In genomic region chr6:20688710-20689500, GRCh38 we compare ENCODE assay signal across 9 cellular contexts.
DNase-seq lines count a peak whose midpoint lies in the region; ATAC-seq and TF ChIP-seq lines count a peak whose summit lies in the region.
"Had no signal": no experiment of that assay in that cellular context is flagged by ENCODE, and none has a peak within 500 bp of the region (broad histone marks: within the 10 kb centered on the region; RNA-seq: fewer than 3 reads in every experiment).

No MANE protein-coding gene starts in this region.

- H3K9me2 ChIP-seq in HCT116 (ENCODE audit: insufficient read depth) = no peaks in the 10 kb centered on the region

- POLR2A ChIA-PET in HCT116 (lab: Charles Lee) = no interaction called here

- intact Hi-C loops in HCT116 (cut with micrococcal nuclease) = no loop called here
- intact Hi-C loops in mammary epithelial cell (cut with micrococcal nuclease) = no loop called here
- intact Hi-C loops in ovary (cut with DNase I) = no loop called here

- H3K4me2 ChIP-seq in HCT116 (ENCODE audit: low read length) = peak overlapping the region; percentile 10; the same call in 1 of the 2 replicates
- no peak overlapping the region for H3K4me2 ChIP-seq in mammary epithelial cell (ENCODE audit: insufficient read depth, low read depth, low read length)

- ATAC-seq in GM18520 (IDR thresholded peaks at IDR 0.05; ENCODE audit: unreplicated experiment) (peak; percentile 92), HCT116 (0 out of 2 replicates have a peak, but pooled peaks have one; percentile 20)

- RAD21 ChIA-PET in HCT116 (lab: Charles Lee; ENCODE audit: low non-redundant PET in 1 of 2, low total read pairs in 2 of 2, uncharacterized antibody in 2 of 2, unreplicated experiment in 2 of 2) = no interaction called here

- H3K4me1 Mint-ChIP-seq in endothelial cell (ENCODE audit: unreplicated experiment) = no peaks in the 10 kb centered on the region

- TF ChIP-seq CTCF in HCT116 (IDR thresholded peaks at IDR 0.05 in 2 of 3, conservative IDR thresholded peaks at IDR 0.05 in 1 of 3; ENCODE audit: borderline replicate concordance in 1 of 3, insufficient read depth in 1 of 3, low read depth in 2 of 3, low read length in 2 of 3) (no peak), mammary epithelial cell (conservative IDR thresholded peaks at IDR 0.05 in 1 of 2, IDR thresholded peaks at IDR 0.05 in 1 of 2; ENCODE audit: extremely low read depth in 1 of 2, insufficient read depth in 1 of 2, low read depth in 1 of 2, low read length in 2 of 2) (no peak), endothelial cell (IDR thresholded peaks at IDR 0.05; ENCODE audit: unreplicated experiment) (no peak), ovary (IDR thresholded peaks at IDR 0.05) (no peak)

- dilution Hi-C loops in mammary epithelial cell (cut with HindIII; ENCODE audit: low sequenced_read_pairs) = no loop called here

- no peak for DNase-seq in HCT116 (ENCODE audit: low read depth, low spot score)
- peak; percentile 4 for DNase-seq in NAMALWA (ENCODE audit: low spot score)
- DNase-seq in mammary epithelial cell = peak; percentile 81
- no peak for DNase-seq in central memory CD4-positive, alpha-beta T cell
- no peak for DNase-seq in endothelial cell (ENCODE audit: low spot score)
- DNase-seq in ovary = no peak
- no peak for DNase-seq in NCI-H2107 treated with DMSO at 0.1 percent for 48 hours (lab: John Stamatoyannopoulos, UW; ENCODE audit: unreplicated experiment)

- no peaks in the 10 kb centered on the region for H3K9me3 Mint-ChIP-seq in endothelial cell (ENCODE audit: unreplicated experiment)

- H3K9ac ChIP-seq in HCT116 (ENCODE audit: low read length) (no peak overlapping the region), mammary epithelial cell (ENCODE audit: insufficient read depth, low read length) (no peak overlapping the region)

- in situ Hi-C loops in mammary epithelial cell (cut with MboI; ENCODE audit: low sequenced_read_pairs in 2 of 2) = no loop called here

- H3K36me3 ChIP-seq in HCT116 (ENCODE audit: control insufficient read depth in 1 of 2, insufficient read depth in 2 of 2, low read length in 2 of 2) (no peaks in the 10 kb centered on the region), mammary epithelial cell (ENCODE audit: insufficient read depth, low read length) (no peaks in the 10 kb centered on the region), ovary (no peaks in the 10 kb centered on the region)
- H3K36me3 ChIP-seq: SJSA1 had no signal

- H3K4me3 ChIP-seq in HCT116 (replicated peaks in 1 of 2; ENCODE audit: low read depth in 1 of 2, low read length in 2 of 2) (no peak overlapping the region), mammary epithelial cell (replicated peaks in 1 of 3; ENCODE audit: insufficient read depth in 1 of 3, low read depth in 2 of 3, low read length in 3 of 3) (no peak overlapping the region), ovary (no peak overlapping the region)
- H3K4me3 ChIP-seq: SJSA1 had no signal

- no peak for TF ChIP-seq RAD21 in HCT116 (IDR thresholded peaks at IDR 0.05; ENCODE audit: low read depth)

- no peak for TF ChIP-seq POLR2A in HCT116 (IDR thresholded peaks at IDR 0.05; ENCODE audit: borderline replicate concordance, extremely low read depth, insufficient read depth, insufficient read length)
- TF ChIP-seq POLR2A in ovary (IDR thresholded peaks at IDR 0.05) = no peak

- peaks cover 14% of the 10 kb centered on the region for H3K79me2 ChIP-seq in HCT116 (ENCODE audit: insufficient read depth, low read length)
- peaks cover 9% of the 10 kb centered on the region for H3K79me2 ChIP-seq in mammary epithelial cell (ENCODE audit: insufficient read depth, low read length)

- CTCF ChIA-PET in HCT116 (lab: Charles Lee) (no interaction called here), mammary epithelial cell (lab: Charles Lee; ENCODE audit: low non-redundant PET) (interaction anchor here (0.7 kb wide), 1 partner anchor 9 kb away, joined by 7 read pairs; no protein-coding TSS in a partner anchor)

- no peak overlapping the region for H3K4me3 Mint-ChIP-seq in endothelial cell (ENCODE audit: unreplicated experiment)

- no peaks in the 10 kb centered on the region for H3K36me3 Mint-ChIP-seq in endothelial cell (ENCODE audit: low read depth, unreplicated experiment)

- H2AFZ ChIP-seq in HCT116 (ENCODE audit: low read depth, low read length, poor library complexity, severe bottlenecking) (no peak overlapping the region), mammary epithelial cell (ENCODE audit: low read depth, low read length) (no peak overlapping the region)

- no peaks in the 10 kb centered on the region for H3K27me3 Mint-ChIP-seq in endothelial cell (ENCODE audit: unreplicated experiment)

- WGBS in mammary epithelial cell (ENCODE audit: low coverage, missing lambda C conversion rate) = 57% methylated on average over 4 of the region's 4 CpGs
- 80 to 92% (median 86%) methylated on average over 4 of the region's 4 CpGs for WGBS in ovary, 3 donors

- H3K4me1 ChIP-seq in HCT116 (ENCODE audit: control insufficient read depth in 1 of 2, insufficient read depth in 2 of 2, low read length in 2 of 2) (peaks cover 6 to 10% of the 10 kb centered on the region in 2 experiments; a peak in 3 of 4 replicates), mammary epithelial cell (ENCODE audit: insufficient read depth, low read length) (peaks cover 8% of the 10 kb centered on the region), ovary (ENCODE audit: insufficient read depth) (no peaks in the 10 kb centered on the region)
- H3K4me1 ChIP-seq: SJSA1 had no signal

- H4K20me1 ChIP-seq in HCT116 (ENCODE audit: insufficient read depth) (no peaks in the 10 kb centered on the region), mammary epithelial cell (ENCODE audit: insufficient read depth, low read length) (no peaks in the 10 kb centered on the region)

- H3K27me3 ChIP-seq in HCT116 (ENCODE audit: insufficient read depth, low read length) (no peaks in the 10 kb centered on the region), mammary epithelial cell (ENCODE audit: insufficient read depth, low read length) (no peaks in the 10 kb centered on the region), ovary (no peaks in the 10 kb centered on the region)
- H3K27me3 ChIP-seq: SJSA1 had no signal

- H3K27ac Mint-ChIP-seq in endothelial cell (ENCODE audit: unreplicated experiment) = no peak overlapping the region

- no peak for TF ChIP-seq EP300 in ovary (IDR thresholded peaks at IDR 0.05)

- BruUV-seq in HCT116 (replicated peaks; lab: Mats Ljungman, UMichigan) (no TSS peak), mammary epithelial cell (replicated peaks; lab: Mats Ljungman, UMichigan) (no TSS peak)

- no peaks in the 10 kb centered on the region for H3K9me3 ChIP-seq in HCT116 (ENCODE audit: control insufficient read depth in 1 of 2, insufficient read depth in 1 of 2, low read depth in 1 of 2, low read length in 2 of 2)
- H3K9me3 ChIP-seq in mammary epithelial cell (replicated peaks; ENCODE audit: insufficient read depth, low read length) = no peaks in the 10 kb centered on the region
- no peaks in the 10 kb centered on the region for H3K9me3 ChIP-seq in ovary
- H3K9me3 ChIP-seq: SJSA1 had no signal

- H3K27ac ChIP-seq in HCT116 (ENCODE audit: low read depth, low read length) (no peak overlapping the region), mammary epithelial cell (ENCODE audit: insufficient read depth, low read depth, low read length) (no peak overlapping the region), ovary (no peak overlapping the region)
- H3K27ac ChIP-seq: SJSA1 had no signal

TF ChIP-seq in HCT116, 20 proteins besides CTCF, POLR2A, EP300 and RAD21 (continues in another document):
- TF ChIP-seq SP1 (IDR thresholded peaks at IDR 0.05; ENCODE audit: low read depth) (no peak), POLR2AphosphoS5 (IDR thresholded peaks at IDR 0.05; ENCODE audit: low read depth, low read length) (no peak), FOSL1 (IDR thresholded peaks at IDR 0.05; ENCODE audit: low read depth) (no peak), SIN3A (IDR thresholded peaks at IDR 0.05; ENCODE audit: low read depth) (no peak), ZNF274 (IDR thresholded peaks at IDR 0.05; ENCODE audit: low read depth, low read length) (no peak), EZH2phosphoT487 (IDR thresholded peaks at IDR 0.05; ENCODE audit: borderline replicate concordance) (no peak), CBX3 (IDR thresholded peaks at IDR 0.05; ENCODE audit: low read depth) (no peak), TCF7L2 (IDR thresholded peaks at IDR 0.05; ENCODE audit: borderline replicate concordance, extremely low read depth, insufficient read depth, insufficient read length) (no peak), YY1 (IDR thresholded peaks at IDR 0.05; ENCODE audit: extremely low read depth, insufficient replicate concordance, low read depth, low read length) (no peak), MAX (IDR thresholded peaks at IDR 0.05) (no peak), ELF1 (IDR thresholded peaks at IDR 0.05; ENCODE audit: borderline replicate concordance, low read depth) (no peak), CEBPB (IDR thresholded peaks at IDR 0.05; ENCODE audit: low read depth) (no peak), EGR1 (IDR thresholded peaks at IDR 0.05; ENCODE audit: low read depth) (no peak)
- TF ChIP-seq, protein P1, sequence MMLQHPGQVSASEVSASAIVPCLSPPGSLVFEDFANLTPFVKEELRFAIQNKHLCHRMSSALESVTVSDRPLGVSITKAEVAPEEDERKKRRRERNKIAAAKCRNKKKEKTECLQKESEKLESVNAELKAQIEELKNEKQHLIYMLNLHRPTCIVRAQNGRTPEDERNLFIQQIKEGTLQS (IDR thresholded peaks at IDR 0.05) = no peak

Comparison
In these comparisons a context has a peak if more than half of its experiments do, and no peak if none do; other contexts are left out.
1. DNase-seq: peak in NAMALWA (single experiment) and mammary epithelial cell (single experiment); none in HCT116 (single experiment), central memory CD4-positive, alpha-beta T cell (single experiment), endothelial cell (single experiment), ovary (0 of 5) and NCI-H2107 treated with DMSO at 0.1 percent for 48 hours (single experiment).